ENCODE assay signal across 23 cellular contexts in the genomic region with DNA sequence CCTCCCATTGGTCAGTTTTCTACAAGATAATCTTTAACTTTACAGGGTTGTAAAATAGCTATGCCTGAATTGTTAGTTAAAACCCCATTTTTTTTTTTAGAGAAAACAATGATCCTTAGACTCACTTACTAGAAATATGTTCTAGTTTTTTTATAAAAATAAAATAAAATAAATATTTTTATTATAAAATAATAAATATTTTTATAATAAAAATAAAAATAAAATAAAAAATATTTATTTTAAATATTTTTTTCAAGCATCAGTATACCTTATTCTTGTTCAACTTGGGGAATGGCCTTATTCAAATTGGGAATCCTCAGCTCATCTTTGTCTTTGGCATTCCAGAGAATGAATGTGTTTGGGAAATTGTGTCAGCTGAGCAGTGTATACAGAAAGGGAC. TPM values are rescaled to one million over a fixed set of nuclear protein-coding genes. Genes with fewer than 3 reads are reported as not detected.
"Had no signal": no experiment of that assay in that cellular context is flagged by ENCODE, and none has a peak within 500 bp of the region (broad histone marks: within the 10 kb centered on the region; RNA-seq: fewer than 3 reads in every experiment).

No MANE protein-coding gene starts in this region.

- H3K9me3 ChIP-seq: ascending aorta, body of pancreas, SJCRH30, SK-N-SH had no signal

- H3K4me1 ChIP-seq: ascending aorta, body of pancreas, SJCRH30 had no signal

- H3K36me3 Mint-ChIP-seq: activated CD4-positive, alpha-beta memory T cell treated with anti-CD3 and anti-CD28 coated beads for 36 hours had no signal

- H3K4me3 ChIP-seq: ascending aorta, body of pancreas, K562, SJCRH30 had no signal

- H3K27ac Mint-ChIP-seq: activated CD4-positive, alpha-beta memory T cell treated with anti-CD3 and anti-CD28 coated beads for 36 hours; activated CD4-positive, alpha-beta T cell treated with anti-CD3 and anti-CD28 coated beads, Interleukin-2, amount 10 ng/mL, durations not matched to agents 7 days and 5 days; activated naive CD8-positive, alpha-beta T cell treated with anti-CD3 and anti-CD28 coated beads, Interleukin-2, amount 50 U/mL, for 24 hours had no signal

- ATAC-seq: body of pancreas, Panc1 had no signal

- H3K9ac ChIP-seq: SK-N-SH had no signal

- H3K9me3 Mint-ChIP-seq: activated CD4-positive, alpha-beta memory T cell treated with anti-CD3 and anti-CD28 coated beads for 36 hours; activated CD4-positive, alpha-beta T cell treated with anti-CD3 and anti-CD28 coated beads, Interleukin-2, amount 10 ng/mL, durations not matched to agents 7 days and 5 days; activated naive CD8-positive, alpha-beta T cell treated with anti-CD3 and anti-CD28 coated beads, Interleukin-2, amount 50 U/mL, for 24 hours; central memory CD8-positive, alpha-beta T cell had no signal

- H3K27ac ChIP-seq: ascending aorta, body of pancreas, RWPE1, SJCRH30 had no signal

- DNase-seq: activated CD4-positive, alpha-beta memory T cell treated with anti-CD3 and anti-CD28 coated beads for 36 hours; activated CD4-positive, alpha-beta T cell treated with anti-CD3 and anti-CD28 coated beads, Interleukin-2, amount 10 ng/mL, durations not matched to agents 7 days and 5 days; activated CD4-positive, CD25-positive, alpha-beta regulatory T cell; activated naive CD4-positive, alpha-beta T cell treated with anti-CD3 and anti-CD28 coated beads, Interleukin-2, amount 50 U/mL, for 16 hours; activated naive CD8-positive, alpha-beta T cell treated with anti-CD3 and anti-CD28 coated beads, Interleukin-2, amount 50 U/mL, for 24 hours; activated T-cell treated with anti-CD3 and anti-CD28 coated beads, Interleukin-2, amount 50 U/mL, for 1 hour; amniotic stem cell; Karpas-422; MM.1S; NCI-H1436; NCI-H1694 treated with DMSO at 0.1 percent for 48 hours; NCI-H2029 treated with DMSO at 0.1 percent for 48 hours; NCI-H526 treated with DMSO at 0.1 percent for 48 hours; NCI-H82; NK-92 treated with Interleukin-12 subunit alpha and Interleukin-12 subunit beta, amount 100 ng/mL, for 24 hours; SK-N-SH had no signal

- H3K4me3 Mint-ChIP-seq: activated CD4-positive, alpha-beta memory T cell treated with anti-CD3 and anti-CD28 coated beads for 36 hours; activated CD4-positive, alpha-beta T cell treated with anti-CD3 and anti-CD28 coated beads, Interleukin-2, amount 10 ng/mL, durations not matched to agents 7 days and 5 days; activated naive CD8-positive, alpha-beta T cell treated with anti-CD3 and anti-CD28 coated beads, Interleukin-2, amount 50 U/mL, for 24 hours; central memory CD8-positive, alpha-beta T cell had no signal

- H3K36me3 ChIP-seq: ascending aorta, SJCRH30 had no signal

- H3K27me3 Mint-ChIP-seq: activated CD4-positive, alpha-beta T cell treated with anti-CD3 and anti-CD28 coated beads, Interleukin-2, amount 10 ng/mL, durations not matched to agents 7 days and 5 days; central memory CD8-positive, alpha-beta T cell had no signal

RNA-seq across cellular contexts. Expression of gene IL1RL1, which starts 20.8 kb away (rescaled TPM):
- total RNA-seq: SJCRH30 had no signal
- polyA plus RNA-seq: SK-N-SH had no signal
